Comparison of ENCODE assay signal across 28 cellular contexts in the genomic region with DNA sequence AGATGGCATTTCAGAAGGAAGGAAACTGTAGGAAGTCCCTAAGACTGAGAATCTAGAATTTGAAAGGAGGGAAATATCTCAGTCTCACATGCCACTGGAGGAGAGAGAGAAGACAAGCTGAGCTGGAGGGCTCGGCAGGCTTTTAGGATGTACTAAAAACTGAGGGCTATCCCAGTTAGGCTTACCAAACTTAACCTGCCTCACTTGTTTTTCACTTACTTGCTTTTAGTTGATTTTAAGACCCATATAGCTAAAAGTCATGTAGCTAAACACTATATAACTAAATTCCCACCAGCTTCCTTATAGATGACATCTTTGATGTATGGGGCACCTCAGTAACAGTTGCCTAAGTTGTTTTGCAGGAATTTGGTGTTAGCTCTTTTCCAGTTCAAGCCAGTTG.
"Had no signal": no experiment of that assay in that cellular context is flagged by ENCODE, and none has a peak within 500 bp of the region (broad histone marks: within the 10 kb centered on the region; RNA-seq: fewer than 3 reads in every experiment).

No MANE protein-coding gene starts in this region.

- H3K4me3 Mint-ChIP-seq: dendritic cell treated with granulocyte-macrophage colony-stimulating factor and Interleukin-4, amounts not matched to agents 40 ng/mL and 50 ng/mL, for 4 days; effector memory CD8-positive, alpha-beta T cell; endodermal cell had no signal

- H3K27ac ChIP-seq: colonic mucosa, coronary artery, dorsolateral prefrontal cortex, epithelial cell of prostate, esophagus muscularis mucosa, esophagus squamous epithelium, foreskin keratinocyte, gastrocnemius medialis, gastroesophageal sphincter, heart left ventricle had no signal

- H3K36me3 ChIP-seq: colonic mucosa, esophagus muscularis mucosa, esophagus squamous epithelium, gastrocnemius medialis, gastroesophageal sphincter, heart left ventricle had no signal

- H3K27me3 Mint-ChIP-seq: dendritic cell treated with granulocyte-macrophage colony-stimulating factor and Interleukin-4, amounts not matched to agents 40 ng/mL and 50 ng/mL, for 4 days; effector memory CD8-positive, alpha-beta T cell had no signal

- ATAC-seq: effector memory CD8-positive, alpha-beta T cell; esophagus mucosa; foreskin keratinocyte; gastrocnemius medialis; gastroesophageal sphincter; heart left ventricle had no signal

- H3K9me3 Mint-ChIP-seq: endodermal cell had no signal

- FAIRE-seq: colon, endometrium, endothelial cell of umbilical vein, frontal cortex had no signal

- H3K4me3 ChIP-seq: colonic mucosa, coronary artery, dorsolateral prefrontal cortex, esophagus muscularis mucosa, esophagus squamous epithelium, gastrocnemius medialis, gastroesophageal sphincter, heart left ventricle had no signal

- H3K4me1 ChIP-seq: colonic mucosa, esophagus muscularis mucosa, esophagus squamous epithelium, foreskin keratinocyte, gastrocnemius medialis, gastroesophageal sphincter, heart left ventricle had no signal

- DNase-seq: colonic mucosa; cortex of kidney; dermis blood vessel endothelial cell; dorsolateral prefrontal cortex; effector CD4-positive, alpha-beta T cell; effector CD8-positive, alpha-beta T cell; effector memory CD4-positive, alpha-beta T cell; effector memory CD8-positive, alpha-beta T cell; endodermal cell; erythroblast; esophagus squamous epithelium; foreskin fibroblast; foreskin keratinocyte; foreskin melanocyte; gastrocnemius medialis; glutamatergic neuron; head of caudate nucleus had no signal

- H3K4me1 Mint-ChIP-seq: endodermal cell had no signal

- H3K27me3 ChIP-seq: colonic mucosa, esophagus muscularis mucosa, esophagus squamous epithelium, foreskin keratinocyte, gastrocnemius medialis, gastroesophageal sphincter, heart left ventricle had no signal

- H3K9me3 ChIP-seq: colonic mucosa, esophagus muscularis mucosa, esophagus squamous epithelium, gastrocnemius medialis had no signal

- H3K27ac Mint-ChIP-seq: dendritic cell treated with granulocyte-macrophage colony-stimulating factor and Interleukin-4, amounts not matched to agents 40 ng/mL and 50 ng/mL, for 4 days; effector memory CD8-positive, alpha-beta T cell; endodermal cell had no signal
